In the genomic region with DNA sequence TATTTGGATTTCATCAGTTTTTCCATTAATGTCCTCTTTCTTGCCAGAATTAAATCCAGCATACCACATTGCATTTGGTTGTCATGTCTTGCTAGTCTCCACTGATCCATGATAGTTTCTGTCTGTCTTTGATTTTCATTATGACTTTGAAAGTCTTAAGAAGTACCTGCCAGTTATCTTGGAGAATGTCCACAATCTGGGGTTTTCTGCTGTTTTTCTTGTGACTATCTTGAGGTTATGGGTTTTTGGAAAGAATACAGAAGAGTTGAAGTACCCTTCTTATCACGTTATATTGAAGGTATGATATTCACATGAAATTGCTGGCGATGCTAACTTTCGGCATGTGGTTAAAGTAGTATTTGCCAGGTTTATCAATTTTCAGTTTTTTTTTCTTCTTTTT, we compare ENCODE assay signal across 19 cellular contexts.
"Had no signal": no experiment of that assay in that cellular context is flagged by ENCODE, and none has a peak within 500 bp of the region (broad histone marks: within the 10 kb centered on the region; RNA-seq: fewer than 3 reads in every experiment).

No MANE protein-coding gene starts in this region.

- DNase-seq: Karpas-422, KBM-7, MM.1S, NCI-H1092 treated with DMSO at 0.1 percent for 48 hours, NCI-H1436, NCI-H187, NCI-H2029, NCI-H2081 treated with DMSO at 0.1 percent for 48 hours, NCI-H2171, NCI-H226, NCI-H446, NCI-H510A, NCI-H524 treated with DMSO at 0.1 percent for 48 hours, NCI-H69, NCI-H774, PC-3, SHP77, SK-N-SH had no signal

- H3K27ac ChIP-seq: RWPE1 had no signal

- H3K9me3 ChIP-seq: SK-N-SH had no signal

- H3K4me2 ChIP-seq: SK-N-SH had no signal

- H3K9ac ChIP-seq: SK-N-SH had no signal
